ENCODE assay signal across 1 cellular context in the genomic region with DNA sequence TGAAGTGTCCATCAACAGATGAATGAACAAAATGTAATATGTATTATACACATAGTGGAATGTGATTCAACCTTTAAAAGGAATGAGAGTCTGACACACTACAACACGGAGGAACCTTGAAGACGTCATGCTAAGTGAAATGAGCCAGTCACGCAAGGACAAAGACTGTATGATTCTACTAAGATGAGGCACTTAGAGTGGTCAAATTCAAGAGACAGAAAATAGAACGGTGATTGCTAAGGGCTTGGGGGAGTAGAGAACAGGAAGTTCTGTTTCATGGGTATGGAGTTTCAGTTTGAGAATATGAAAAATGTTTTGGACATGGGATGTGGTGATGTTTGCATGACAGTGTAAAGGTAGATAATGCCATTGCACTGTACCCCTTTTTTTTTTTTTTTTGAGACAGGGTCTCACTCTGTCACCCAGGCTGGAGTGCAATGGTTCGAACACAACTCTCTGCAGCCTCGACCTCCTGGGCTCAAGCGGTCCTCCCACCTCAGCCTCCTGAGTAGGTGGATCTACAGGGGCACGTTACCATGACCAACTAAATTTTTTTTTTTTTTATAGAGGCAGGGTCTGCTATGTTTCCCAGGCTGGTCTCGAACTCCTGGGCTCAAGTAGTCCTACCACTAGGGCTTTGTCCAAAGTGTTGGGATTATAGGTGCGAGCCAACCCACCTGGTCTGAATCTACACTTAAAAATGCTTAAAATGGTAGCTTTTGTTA.
TF ChIP-seq lines count a peak whose summit lies in the region.

No MANE protein-coding gene starts in this region.

TF ChIP-seq in WTC11, 78 proteins besides CTCF, POLR2A, EP300 and RAD21 (continued from another document):
- TF ChIP-seq, protein P1, sequence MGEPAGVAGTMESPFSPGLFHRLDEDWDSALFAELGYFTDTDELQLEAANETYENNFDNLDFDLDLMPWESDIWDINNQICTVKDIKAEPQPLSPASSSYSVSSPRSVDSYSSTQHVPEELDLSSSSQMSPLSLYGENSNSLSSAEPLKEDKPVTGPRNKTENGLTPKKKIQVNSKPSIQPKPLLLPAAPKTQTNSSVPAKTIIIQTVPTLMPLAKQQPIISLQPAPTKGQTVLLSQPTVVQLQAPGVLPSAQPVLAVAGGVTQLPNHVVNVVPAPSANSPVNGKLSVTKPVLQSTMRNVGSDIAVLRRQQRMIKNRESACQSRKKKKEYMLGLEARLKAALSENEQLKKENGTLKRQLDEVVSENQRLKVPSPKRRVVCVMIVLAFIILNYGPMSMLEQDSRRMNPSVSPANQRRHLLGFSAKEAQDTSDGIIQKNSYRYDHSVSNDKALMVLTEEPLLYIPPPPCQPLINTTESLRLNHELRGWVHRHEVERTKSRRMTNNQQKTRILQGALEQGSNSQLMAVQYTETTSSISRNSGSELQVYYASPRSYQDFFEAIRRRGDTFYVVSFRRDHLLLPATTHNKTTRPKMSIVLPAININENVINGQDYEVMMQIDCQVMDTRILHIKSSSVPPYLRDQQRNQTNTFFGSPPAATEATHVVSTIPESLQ (CRISPR knock-in tag; IDR thresholded peaks at IDR 0.05): no peak
- no peak for TF ChIP-seq SP1 (CRISPR knock-in tag; conservative IDR thresholded peaks at IDR 0.05)
- no peak for TF ChIP-seq PRRX2 (CRISPR knock-in tag; IDR thresholded peaks at IDR 0.05)
- no peak for TF ChIP-seq HMGA2 (CRISPR knock-in tag; IDR thresholded peaks at IDR 0.05)
- TF ChIP-seq SMAD4 (CRISPR knock-in tag; IDR thresholded peaks at IDR 0.05): no peak
- no peak for TF ChIP-seq ZBTB21 (CRISPR knock-in tag; IDR thresholded peaks at IDR 0.05; ENCODE audit: borderline replicate concordance)
- TF ChIP-seq RORB (CRISPR knock-in tag; IDR thresholded peaks at IDR 0.05): no peak
